In genomic region chr21:17348357-17348756, GRCh38 we compare ENCODE assay signal across 29 cellular contexts.
DNase-seq lines count a peak whose midpoint lies in the region; ATAC-seq, FAIRE-seq and TF ChIP-seq lines count a peak whose summit lies in the region.
"Had no signal": no experiment of that assay in that cellular context is flagged by ENCODE, and none has a peak within 500 bp of the region (broad histone marks: within the 10 kb centered on the region; RNA-seq: fewer than 3 reads in every experiment).

No MANE protein-coding gene starts in this region.

- H3K36me3 ChIP-seq in HepG2 (replicated peaks in 1 of 2; ENCODE audit: control insufficient read depth in 1 of 2, insufficient read depth in 2 of 2, low read length in 2 of 2), result no peaks in the 10 kb centered on the region
- no peaks in the 10 kb centered on the region for H3K36me3 ChIP-seq in right lobe of liver
- H3K36me3 ChIP-seq: BE2C; BLaER1; BLaER1 treated with 17β-estradiol and CSF1 and Interleukin-3, amounts not matched to agents 10 nM and 100 nM had no signal

- intact Hi-C loops in HepG2 (cut with micrococcal nuclease; ENCODE audit: unreplicated experiment) (no loop called here), right lobe of liver (cut with DNase I) (no loop called here)

- in situ Hi-C loops in HepG2 (cut with HindIII; ENCODE audit: extremely low pct_ligation_motif_present, low pct_unique_long_range_greater_than_20kb), result no loop called here

- no TSS peak for BruUV-seq in HepG2 (replicated peaks; lab: Mats Ljungman, UMichigan)

- CTCF ChIA-PET in HepG2 (lab: Yijun Ruan, JAX; ENCODE audit: low intra/inter-chr PET ratio, low total read pairs), result no interaction called here

- TF ChIP-seq EP300 in HepG2 (IDR thresholded peaks at IDR 0.05; ENCODE audit: low read depth in 2 of 2, low read length in 2 of 2), result no peak
- TF ChIP-seq EP300 in HepG2 (CRISPR knock-in tag; IDR thresholded peaks at IDR 0.05; ENCODE audit: borderline replicate concordance), result no peak

- H3K27me3 ChIP-seq in HepG2 (ENCODE audit: control insufficient read depth in 1 of 2, insufficient read depth in 2 of 2, low read length in 2 of 2), result no peaks in the 10 kb centered on the region
- peaks cover 0 to 4% of the 10 kb centered on the region in 2 donors for H3K27me3 ChIP-seq in right lobe of liver
- H3K27me3 ChIP-seq: BE2C; BLaER1; BLaER1 treated with 17β-estradiol and CSF1 and Interleukin-3, amounts not matched to agents 10 nM and 100 nM had no signal

- no peak overlapping the region for H3K4me2 ChIP-seq in HepG2 (ENCODE audit: low read depth, low read length)
- H3K4me2 ChIP-seq: A549; BLaER1; BLaER1 treated with 17β-estradiol and CSF1 and Interleukin-3, amounts not matched to agents 10 nM and 100 nM had no signal

- ATAC-seq in HepG2, result peak; percentile 63
- ATAC-seq in right lobe of liver, result no peak
- ATAC-seq: A549; CD8-positive, alpha-beta T cell had no signal

- H3K27ac ChIP-seq in HepG2 (ENCODE audit: extremely low read length, insufficient read depth, low read length) (no peak overlapping the region), right lobe of liver (no peak overlapping the region)
- H3K27ac ChIP-seq: 22Rv1; A549; BLaER1; BLaER1 treated with 17β-estradiol and CSF1 and Interleukin-3, amounts not matched to agents 10 nM and 100 nM; C4-2B had no signal

- H3K79me2 ChIP-seq in HepG2 (ENCODE audit: insufficient read depth, low read length), result no peaks in the 10 kb centered on the region

- no peak overlapping the region for H2AFZ ChIP-seq in HepG2 (ENCODE audit: low read length)

- peak; percentile 52 for DNase-seq in HepG2 (ENCODE audit: low spot score)
- no peak for DNase-seq in right lobe of liver
- DNase-seq: 8988T; ACHN; AML-193; BE2C; C1 segment of cervical spinal cord; Caco-2; Calu3; CD4-positive, alpha-beta memory T cell; CD4-positive, alpha-beta T cell; CD4-positive, CD25-positive, alpha-beta regulatory T cell; CD8-positive, alpha-beta memory T cell; CD8-positive, alpha-beta T cell; COR-L47; DMS 273 treated with DMSO at 0.1 percent for 48 hours; DMS153; DMS53; DMS79; DMS79 treated with DMSO at 0.1 percent for 48 hours; DND-41; EL had no signal

- POLR2A ChIA-PET in HepG2 (lab: Yijun Ruan, JAX), result no interaction called here

- TF ChIP-seq POLR2A in HepG2 (IDR thresholded peaks at IDR 0.05; ENCODE audit: insufficient read depth in 1 of 2, low read depth in 2 of 2, low read length in 2 of 2), result no peak
- TF ChIP-seq POLR2A in right lobe of liver (IDR thresholded peaks at IDR 0.05), result no peak

- FAIRE-seq in HepG2 (lab: Jason Lieb, UNC), result no peak
- FAIRE-seq: A204.1, A549, D721Med had no signal

- no peak for TF ChIP-seq CTCF in HepG2 (CRISPR knock-in tag; IDR thresholded peaks at IDR 0.05)
- TF ChIP-seq CTCF in right lobe of liver (IDR thresholded peaks at IDR 0.05), result no peak

- H3K9ac ChIP-seq in HepG2 (ENCODE audit: insufficient read depth, low read depth, low read length), result no peak overlapping the region
- H3K9ac ChIP-seq: BLaER1; BLaER1 treated with 17β-estradiol and CSF1 and Interleukin-3, amounts not matched to agents 10 nM and 100 nM had no signal

- H3K4me1 ChIP-seq in HepG2 (ENCODE audit: insufficient read depth, low read length), result peaks cover 12% of the 10 kb centered on the region
- no peaks in the 10 kb centered on the region for H3K4me1 ChIP-seq in right lobe of liver
- H3K4me1 ChIP-seq: A549, Caco-2 had no signal

- WGBS in HepG2 (ENCODE audit: low lambda C conversion rate), result 2% methylated on average over 3 of the region's 3 CpGs
- 75% methylated on average over 3 of the region's 3 CpGs for WGBS in right lobe of liver (ENCODE audit: insufficient coverage, low coverage, low lambda C conversion rate, missing lambda C conversion rate)

- no peak for TF ChIP-seq RAD21 in HepG2 (CRISPR knock-in tag; IDR thresholded peaks at IDR 0.05)

- H3K4me3 ChIP-seq in HepG2 (replicated peaks in 1 of 3; ENCODE audit: insufficient read depth in 1 of 3, low read depth in 2 of 3, low read length in 3 of 3), result no peak overlapping the region
- H3K4me3 ChIP-seq in right lobe of liver, result no peak overlapping the region
- H3K4me3 ChIP-seq: A549; BLaER1; BLaER1 treated with 17β-estradiol and CSF1 and Interleukin-3, amounts not matched to agents 10 nM and 100 nM had no signal

- H3K9me3 ChIP-seq in HepG2 (ENCODE audit: low read length), result no peaks in the 10 kb centered on the region
- no peaks in the 10 kb centered on the region for H3K9me3 ChIP-seq in right lobe of liver
- H3K9me3 ChIP-seq: A549, BE2C, BLaER1, Caco-2 had no signal

- H4K20me1 ChIP-seq in HepG2 (ENCODE audit: insufficient read depth, low read length), result no peaks in the 10 kb centered on the region
- H4K20me1 ChIP-seq: BLaER1; BLaER1 treated with 17β-estradiol and CSF1 and Interleukin-3, amounts not matched to agents 10 nM and 100 nM had no signal

TF ChIP-seq in HepG2, 621 proteins besides CTCF, POLR2A, EP300 and RAD21 (continues in another document):
- no peak for TF ChIP-seq HDAC6 (IDR thresholded peaks at IDR 0.05; ENCODE audit: low read depth, low read length)
- no peak for TF ChIP-seq HNRNPH1 (optimal IDR thresholded peaks at IDR 0.05; ENCODE audit: low read depth, low read length)
- peak; percentile 45; the same call in 1 of the 2 replicates for TF ChIP-seq ZMYM3 (CRISPR knock-in tag; IDR thresholded peaks at IDR 0.05)
- TF ChIP-seq ZSCAN22 (CRISPR knock-in tag; IDR thresholded peaks at IDR 0.05), result no peak
- TF ChIP-seq ZNF350 (CRISPR knock-in tag; IDR thresholded peaks at IDR 0.05; ENCODE audit: borderline replicate concordance, low read depth), result no peak
- TF ChIP-seq DNMT3B (CRISPR knock-in tag; conservative IDR thresholded peaks at IDR 0.05), result no peak
- no peak for TF ChIP-seq SMARCE1 (IDR thresholded peaks at IDR 0.05; ENCODE audit: borderline replicate concordance)
- no peak for TF ChIP-seq SMARCC2 (IDR thresholded peaks at IDR 0.05)
- peak; percentile 91 for TF ChIP-seq TEAD3 (CRISPR knock-in tag; optimal IDR thresholded peaks at IDR 0.05; ENCODE audit: borderline replicate concordance)
- TF ChIP-seq ZNF7 (CRISPR knock-in tag; IDR thresholded peaks at IDR 0.05), result 0 out of 2 replicates have a peak, but pooled peaks have one; percentile 7
- TF ChIP-seq ZNF558 (CRISPR knock-in tag; IDR thresholded peaks at IDR 0.05; ENCODE audit: borderline replicate concordance), result no peak
- no peak for TF ChIP-seq NBN (conservative IDR thresholded peaks at IDR 0.05)
- TF ChIP-seq ZBTB10 (CRISPR knock-in tag; IDR thresholded peaks at IDR 0.05; ENCODE audit: borderline replicate concordance), result no peak
- no peak for TF ChIP-seq KLF9 (CRISPR knock-in tag; IDR thresholded peaks at IDR 0.05; ENCODE audit: low read depth)
- TF ChIP-seq SRSF1 (optimal IDR thresholded peaks at IDR 0.05; ENCODE audit: low read depth, low read length), result no peak
- TF ChIP-seq SRSF9 (IDR thresholded peaks at IDR 0.05; ENCODE audit: borderline replicate concordance, insufficient read depth, low read depth, low read length, poor library complexity, severe bottlenecking), result no peak
- TF ChIP-seq PBX3 (CRISPR knock-in tag; IDR thresholded peaks at IDR 0.05; ENCODE audit: borderline replicate concordance), result no peak
- peak; percentile 46; the same call in 1 of the 2 replicates for TF ChIP-seq FOXA3 (CRISPR knock-in tag; IDR thresholded peaks at IDR 0.05)
- no peak for TF ChIP-seq FOXP1 (IDR thresholded peaks at IDR 0.05)
- 0 out of 2 replicates have a peak, but pooled peaks have one; percentile 34 for TF ChIP-seq FOXP1 (CRISPR knock-in tag; IDR thresholded peaks at IDR 0.05)
- TF ChIP-seq SRY (CRISPR knock-in tag; IDR thresholded peaks at IDR 0.05), result no peak
- TF ChIP-seq PHF20 (CRISPR knock-in tag; IDR thresholded peaks at IDR 0.05), result no peak
- TF ChIP-seq MTERF4 (CRISPR knock-in tag; IDR thresholded peaks at IDR 0.05), result no peak
